8 cellular contexts compared by ENCODE assay signal in genomic region chr6:17015551-17016381, GRCh38.
A peak's percentile ranks its signal among the peaks of the same experiment; 100 is the strongest.
DNase-seq lines count a peak whose midpoint lies in the region; ATAC-seq, FAIRE-seq and TF ChIP-seq lines count a peak whose summit lies in the region.

No MANE protein-coding gene starts in this region.

- H3K36me3 Mint-ChIP-seq in neural progenitor cell = no peaks in the 10 kb centered on the region

- no peak for TF ChIP-seq CTCF in neural progenitor cell (IDR thresholded peaks at IDR 0.05)

- no peaks in the 10 kb centered on the region for H3K27me3 ChIP-seq in skeletal muscle satellite cell (ENCODE audit: control insufficient read depth, insufficient read depth, low read length)
- no peaks in the 10 kb centered on the region for H3K27me3 ChIP-seq in neural progenitor cell

- H2AFZ ChIP-seq in neural progenitor cell (replicated peaks) = no peak overlapping the region

- no peak for FAIRE-seq in urothelium cell line (lab: Jason Lieb, UNC)

- no peaks in the 10 kb centered on the region for H3F3A ChIP-seq in neural progenitor cell (ENCODE audit: low read depth)

- no peak overlapping the region for H3K27ac Mint-ChIP-seq in neural progenitor cell

- DNase-seq in activated T-cell treated with anti-CD3 and anti-CD28 coated beads, Interleukin-2, amount 50 U/mL, for 48 hours = peak; percentile 48 to 49
- DNase-seq in left cardiac atrium = peak; percentile 64
- DNase-seq in NCI-H446 treated with DMSO at 0.1 percent for 48 hours (lab: John Stamatoyannopoulos, UW) = no peak
- no peak for DNase-seq in urothelium cell line (ENCODE audit: low spot score)
- no peak for DNase-seq in neural progenitor cell (ENCODE audit: low spot score)
- no peak for DNase-seq in DMS79 (lab: John Stamatoyannopoulos, UW)

- no peaks in the 10 kb centered on the region for H3K27me3 Mint-ChIP-seq in neural progenitor cell (ENCODE audit: insufficient read depth, low read depth)

- H3K4me3 Mint-ChIP-seq in neural progenitor cell = no peak overlapping the region

- H3K4me3 ChIP-seq in skeletal muscle satellite cell (ENCODE audit: low read length) (no peak overlapping the region), neural progenitor cell (no peak overlapping the region)

- H3K9me3 Mint-ChIP-seq in neural progenitor cell = no peaks in the 10 kb centered on the region

- H3K9ac ChIP-seq in skeletal muscle satellite cell (ENCODE audit: low read depth, low read length) (no peak overlapping the region), neural progenitor cell (no peak overlapping the region)

- ATAC-seq in GM19397 (IDR thresholded peaks at IDR 0.05; ENCODE audit: unreplicated experiment) (peak; percentile 27), left cardiac atrium (peak; percentile 68 to 86)

- no peaks in the 10 kb centered on the region for H3K4me1 Mint-ChIP-seq in neural progenitor cell

- H3K36me3 ChIP-seq in skeletal muscle satellite cell (ENCODE audit: insufficient read depth, low read length) (no peaks in the 10 kb centered on the region), neural progenitor cell (no peaks in the 10 kb centered on the region)

- H3K4me1 ChIP-seq in skeletal muscle satellite cell (ENCODE audit: control insufficient read depth, insufficient read depth, low read length) (peaks cover 27% of the 10 kb centered on the region), neural progenitor cell (no peaks in the 10 kb centered on the region)

- no peaks in the 10 kb centered on the region for H4K20me1 ChIP-seq in neural progenitor cell (ENCODE audit: low read depth)

- H3K79me2 ChIP-seq in neural progenitor cell (ENCODE audit: low read depth) = no peaks in the 10 kb centered on the region

- H3K4me2 ChIP-seq in skeletal muscle satellite cell (ENCODE audit: low read length) = peak overlapping the region; percentile 56
- no peak overlapping the region for H3K4me2 ChIP-seq in neural progenitor cell

- intact Hi-C loops in left cardiac atrium (cut with DNase I) = no loop called here

- H3K9me3 ChIP-seq in skeletal muscle satellite cell (replicated peaks; ENCODE audit: low read length) (no peaks in the 10 kb centered on the region), neural progenitor cell (ENCODE audit: low read depth) (no peaks in the 10 kb centered on the region)

- no peak overlapping the region for H3K27ac ChIP-seq in neural progenitor cell

Comparison
In these comparisons a context has a peak if more than half of its experiments do, and no peak if none do; other contexts are left out.
1. DNase-seq: peak in activated T-cell treated with anti-CD3 and anti-CD28 coated beads, Interleukin-2, amount 50 U/mL, for 48 hours (2 of 2) and left cardiac atrium (single experiment); none in NCI-H446 treated with DMSO at 0.1 percent for 48 hours (single experiment), urothelium cell line (single experiment), neural progenitor cell (single experiment) and DMS79 (single experiment).